In the genomic region with DNA sequence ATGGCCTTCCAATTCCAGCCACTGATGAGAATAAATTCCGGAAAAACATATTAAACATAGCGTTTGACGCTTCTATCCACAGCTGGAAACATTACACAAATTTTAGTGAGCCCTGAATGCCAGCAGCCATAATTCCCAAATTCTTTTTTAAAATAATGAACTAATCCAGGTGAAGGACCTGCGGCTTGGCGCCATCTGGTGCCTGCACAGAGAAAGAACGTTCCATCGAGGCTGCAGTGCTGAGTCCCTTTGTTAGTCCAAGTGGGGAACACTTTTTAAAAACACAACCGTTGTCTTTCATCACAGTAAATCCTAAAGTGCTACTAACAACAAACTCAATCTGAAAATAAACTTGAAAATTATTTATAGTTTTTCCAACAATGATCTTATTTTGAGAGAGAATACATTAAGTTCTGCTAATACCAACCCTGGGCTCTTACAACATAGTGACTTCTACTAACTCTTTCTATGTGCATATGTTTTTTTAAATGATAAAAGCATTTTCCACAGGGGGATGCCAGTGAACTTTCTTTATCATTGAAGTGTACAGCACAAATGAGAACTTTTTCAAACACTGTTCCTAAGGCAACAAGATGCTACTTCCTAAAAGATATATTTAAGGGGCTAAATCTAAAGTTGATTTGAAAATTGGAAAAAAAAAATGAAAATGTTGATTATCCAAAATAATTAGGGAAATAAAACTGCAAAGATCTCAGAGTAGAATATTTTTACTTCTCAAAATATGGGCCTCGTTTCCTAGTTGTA, we compare ENCODE assay signal across 8 cellular contexts.
DNase-seq lines count a peak whose midpoint lies in the region; ATAC-seq, FAIRE-seq and TF ChIP-seq lines count a peak whose summit lies in the region.

No MANE protein-coding gene starts in this region.

- no peak for FAIRE-seq in urothelium cell line (lab: Jason Lieb, UNC)

- H3K4me1 Mint-ChIP-seq in chondrocyte (ENCODE audit: low read depth) = peaks cover 22% of the 10 kb centered on the region

- no peaks in the 10 kb centered on the region for H3K36me3 ChIP-seq in BLaER1 treated with 17β-estradiol and CSF1 and Interleukin-3, amounts not matched to agents 10 nM and 100 nM

- H3K27me3 Mint-ChIP-seq in chondrocyte (ENCODE audit: low read depth) = no peaks in the 10 kb centered on the region

- peak overlapping the region; percentile 71 for H3K27ac Mint-ChIP-seq in chondrocyte (ENCODE audit: unreplicated experiment)

- no peaks in the 10 kb centered on the region for H3K9me3 Mint-ChIP-seq in chondrocyte (ENCODE audit: low read depth)

- no peak overlapping the region; a peak in 1 of 22 replicates for H3K9ac ChIP-seq in BLaER1 treated with 17β-estradiol and CSF1 and Interleukin-3, amounts not matched to agents 10 nM and 100 nM

- no peak for ATAC-seq in HG03565 (IDR thresholded peaks at IDR 0.05; ENCODE audit: unreplicated experiment)
- no peak for ATAC-seq in GM21528 (IDR thresholded peaks at IDR 0.05; ENCODE audit: low FRiP score, unreplicated experiment)

- TF ChIP-seq CTCF in GM13977 (IDR thresholded peaks at IDR 0.05; ENCODE audit: extremely low read depth, insufficient read depth, missing control alignments) = peak; percentile 75
- TF ChIP-seq CTCF in chondrocyte (IDR thresholded peaks at IDR 0.05) = peak; percentile 92

- peaks cover 0 to 8% (median 0%) of the 10 kb centered on the region in 11 experiments; a peak in 1 of 22 replicates for H3K9me3 ChIP-seq in BLaER1 treated with 17β-estradiol and CSF1 and Interleukin-3, amounts not matched to agents 10 nM and 100 nM (replicated peaks in 1 of 11)

- DNase-seq in GM13977 (ENCODE audit: low spot score) = peak; percentile 73
- peak; percentile 37 for DNase-seq in NCI-H460 (ENCODE audit: extremely low read depth, low read depth)
- DNase-seq in chondrocyte (ENCODE audit: low spot score) = no peak
- DNase-seq in medulla oblongata (ENCODE audit: extremely low spot score) = peak; percentile 44
- DNase-seq in urothelium cell line (ENCODE audit: low spot score) = peak; percentile 18

- H3K27ac ChIP-seq in BLaER1 treated with 17β-estradiol and CSF1 and Interleukin-3, amounts not matched to agents 10 nM and 100 nM = peak overlapping the region in 1 of 11 experiments; percentile 16; a peak in 1 of 22 replicates

- in situ Hi-C loops in GM13977 (cut with MboI; ENCODE audit: low pct_unique_long_range_greater_than_20kb, low sequenced_read_pairs, unreplicated experiment) = loop anchor here (25.0 kb wide), 2 partner anchors 339 to 661 kb away; partner anchors contain the start of gene SHH

- no peaks in the 10 kb centered on the region for H3K27me3 ChIP-seq in BLaER1 treated with 17β-estradiol and CSF1 and Interleukin-3, amounts not matched to agents 10 nM and 100 nM

- H3K4me3 ChIP-seq in BLaER1 treated with 17β-estradiol and CSF1 and Interleukin-3, amounts not matched to agents 10 nM and 100 nM = no peak overlapping the region

- H3K4me2 ChIP-seq in BLaER1 treated with 17β-estradiol and CSF1 and Interleukin-3, amounts not matched to agents 10 nM and 100 nM = peak overlapping the region in 6 of 11 experiments; percentile 17 to 61 (median 42); a peak in 9 of 22 replicates

- no peak overlapping the region for H3K4me3 Mint-ChIP-seq in chondrocyte (ENCODE audit: unreplicated experiment)

- peaks cover 5 to 32% (median 23%) of the 10 kb centered on the region in 10 experiments; a peak in 16 of 20 replicates for H3K4me1 ChIP-seq in BLaER1 treated with 17β-estradiol and CSF1 and Interleukin-3, amounts not matched to agents 10 nM and 100 nM

- H4K20me1 ChIP-seq in BLaER1 treated with 17β-estradiol and CSF1 and Interleukin-3, amounts not matched to agents 10 nM and 100 nM = no peaks in the 10 kb centered on the region

- H3K36me3 Mint-ChIP-seq in chondrocyte (ENCODE audit: low read depth) = peaks cover 6% of the 10 kb centered on the region
